1 cellular context compared by ENCODE assay signal in the genomic region with DNA sequence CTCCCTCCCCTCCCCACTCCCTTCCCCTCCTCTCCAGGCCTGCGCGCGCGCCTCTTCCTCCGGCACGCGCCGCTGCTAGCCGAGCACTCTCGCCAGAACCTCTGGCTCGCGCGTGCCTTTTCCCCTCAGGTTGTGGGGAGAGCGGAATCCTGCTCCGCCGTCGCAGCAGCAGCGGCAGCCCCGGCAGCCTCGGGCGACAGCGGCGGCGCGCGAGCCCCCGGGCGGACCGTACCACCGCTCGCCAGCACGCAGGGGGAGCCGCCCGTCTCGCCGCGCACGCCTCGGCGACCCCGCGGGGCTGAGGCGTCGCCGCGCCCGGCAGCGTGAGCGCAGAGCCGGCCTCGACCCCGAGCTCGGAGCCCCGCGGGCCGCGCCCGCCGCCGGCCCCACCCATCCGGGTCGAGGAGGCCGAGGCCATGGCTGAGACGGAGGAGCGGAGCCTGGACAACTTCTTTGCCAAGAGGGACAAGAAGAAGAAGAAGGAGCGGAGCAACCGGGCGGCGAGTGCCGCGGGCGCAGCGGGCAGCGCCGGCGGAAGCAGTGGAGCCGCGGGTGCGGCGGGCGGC.
TF ChIP-seq lines count a peak whose summit lies in the region.

A gene with protein sequence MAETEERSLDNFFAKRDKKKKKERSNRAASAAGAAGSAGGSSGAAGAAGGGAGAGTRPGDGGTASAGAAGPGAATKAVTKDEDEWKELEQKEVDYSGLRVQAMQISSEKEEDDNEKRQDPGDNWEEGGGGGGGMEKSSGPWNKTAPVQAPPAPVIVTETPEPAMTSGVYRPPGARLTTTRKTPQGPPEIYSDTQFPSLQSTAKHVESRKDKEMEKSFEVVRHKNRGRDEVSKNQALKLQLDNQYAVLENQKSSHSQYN (plus strand): TSS at position 58 of the 566 bp plus-strand sequence. CDS start 359 bp downstream, at position 417.

TF ChIP-seq in HepG2, 621 proteins besides CTCF, POLR2A, EP300 and RAD21 (continued from another document):
- TF ChIP-seq, protein P1, sequence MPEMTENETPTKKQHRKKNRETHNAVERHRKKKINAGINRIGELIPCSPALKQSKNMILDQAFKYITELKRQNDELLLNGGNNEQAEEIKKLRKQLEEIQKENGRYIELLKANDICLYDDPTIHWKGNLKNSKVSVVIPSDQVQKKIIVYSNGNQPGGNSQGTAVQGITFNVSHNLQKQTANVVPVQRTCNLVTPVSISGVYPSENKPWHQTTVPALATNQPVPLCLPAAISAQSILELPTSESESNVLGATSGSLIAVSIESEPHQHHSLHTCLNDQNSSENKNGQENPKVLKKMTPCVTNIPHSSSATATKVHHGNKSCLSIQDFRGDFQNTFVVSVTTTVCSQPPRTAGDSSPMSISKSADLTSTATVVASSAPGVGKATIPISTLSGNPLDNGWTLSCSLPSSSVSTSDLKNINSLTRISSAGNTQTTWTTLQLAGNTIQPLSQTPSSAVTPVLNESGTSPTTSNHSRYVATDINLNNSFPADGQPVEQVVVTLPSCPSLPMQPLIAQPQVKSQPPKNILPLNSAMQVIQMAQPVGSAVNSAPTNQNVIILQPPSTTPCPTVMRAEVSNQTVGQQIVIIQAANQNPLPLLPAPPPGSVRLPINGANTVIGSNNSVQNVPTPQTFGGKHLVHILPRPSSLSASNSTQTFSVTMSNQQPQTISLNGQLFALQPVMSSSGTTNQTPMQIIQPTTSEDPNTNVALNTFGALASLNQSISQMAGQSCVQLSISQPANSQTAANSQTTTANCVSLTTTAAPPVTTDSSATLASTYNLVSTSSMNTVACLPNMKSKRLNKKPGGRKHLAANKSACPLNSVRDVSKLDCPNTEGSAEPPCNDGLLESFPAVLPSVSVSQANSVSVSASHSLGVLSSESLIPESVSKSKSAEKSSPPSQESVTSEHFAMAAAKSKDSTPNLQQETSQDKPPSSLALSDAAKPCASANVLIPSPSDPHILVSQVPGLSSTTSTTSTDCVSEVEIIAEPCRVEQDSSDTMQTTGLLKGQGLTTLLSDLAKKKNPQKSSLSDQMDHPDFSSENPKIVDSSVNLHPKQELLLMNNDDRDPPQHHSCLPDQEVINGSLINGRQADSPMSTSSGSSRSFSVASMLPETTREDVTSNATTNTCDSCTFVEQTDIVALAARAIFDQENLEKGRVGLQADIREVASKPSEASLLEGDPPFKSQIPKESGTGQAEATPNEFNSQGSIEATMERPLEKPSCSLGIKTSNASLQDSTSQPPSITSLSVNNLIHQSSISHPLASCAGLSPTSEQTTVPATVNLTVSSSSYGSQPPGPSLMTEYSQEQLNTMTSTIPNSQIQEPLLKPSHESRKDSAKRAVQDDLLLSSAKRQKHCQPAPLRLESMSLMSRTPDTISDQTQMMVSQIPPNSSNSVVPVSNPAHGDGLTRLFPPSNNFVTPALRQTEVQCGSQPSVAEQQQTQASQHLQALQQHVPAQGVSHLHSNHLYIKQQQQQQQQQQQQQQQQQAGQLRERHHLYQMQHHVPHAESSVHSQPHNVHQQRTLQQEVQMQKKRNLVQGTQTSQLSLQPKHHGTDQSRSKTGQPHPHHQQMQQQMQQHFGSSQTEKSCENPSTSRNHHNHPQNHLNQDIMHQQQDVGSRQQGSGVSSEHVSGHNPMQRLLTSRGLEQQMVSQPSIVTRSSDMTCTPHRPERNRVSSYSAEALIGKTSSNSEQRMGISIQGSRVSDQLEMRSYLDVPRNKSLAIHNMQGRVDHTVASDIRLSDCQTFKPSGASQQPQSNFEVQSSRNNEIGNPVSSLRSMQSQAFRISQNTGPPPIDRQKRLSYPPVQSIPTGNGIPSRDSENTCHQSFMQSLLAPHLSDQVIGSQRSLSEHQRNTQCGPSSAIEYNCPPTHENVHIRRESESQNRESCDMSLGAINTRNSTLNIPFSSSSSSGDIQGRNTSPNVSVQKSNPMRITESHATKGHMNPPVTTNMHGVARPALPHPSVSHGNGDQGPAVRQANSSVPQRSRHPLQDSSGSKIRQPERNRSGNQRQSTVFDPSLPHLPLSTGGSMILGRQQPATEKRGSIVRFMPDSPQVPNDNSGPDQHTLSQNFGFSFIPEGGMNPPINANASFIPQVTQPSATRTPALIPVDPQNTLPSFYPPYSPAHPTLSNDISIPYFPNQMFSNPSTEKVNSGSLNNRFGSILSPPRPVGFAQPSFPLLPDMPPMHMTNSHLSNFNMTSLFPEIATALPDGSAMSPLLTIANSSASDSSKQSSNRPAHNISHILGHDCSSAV (CRISPR knock-in tag; IDR thresholded peaks at IDR 0.05; ENCODE audit: borderline replicate concordance), result no peak
- TF ChIP-seq ZNF652 (CRISPR knock-in tag; IDR thresholded peaks at IDR 0.05; ENCODE audit: borderline replicate concordance, low read depth) (no peak), MLLT10 (CRISPR knock-in tag; IDR thresholded peaks at IDR 0.05) (no peak), BORCS8-MEF2B (CRISPR knock-in tag; IDR thresholded peaks at IDR 0.05) (0 out of 2 replicates have a peak, but pooled peaks have one; percentile 27), BRCA1 (CRISPR knock-in tag; IDR thresholded peaks at IDR 0.05) (no peak), ZNF557 (CRISPR knock-in tag; IDR thresholded peaks at IDR 0.05) (no peak), RELA (CRISPR knock-in tag; IDR thresholded peaks at IDR 0.05) (no peak), ZSCAN20 (CRISPR knock-in tag; IDR thresholded peaks at IDR 0.05; ENCODE audit: borderline replicate concordance) (no peak)
